Comparison of ENCODE assay signal across 8 cellular contexts in genomic region chr22:45502215-45503070, GRCh38. TPM values are rescaled to one million over a fixed set of nuclear protein-coding genes. Genes with fewer than 3 reads are reported as not detected.
A peak's percentile ranks its signal among the peaks of the same experiment; 100 is the strongest.
DNase-seq lines count a peak whose midpoint lies in the region; ATAC-seq and TF ChIP-seq lines count a peak whose summit lies in the region.

Gene FBLN1, plus strand, starts transcription at chr22:45502883. Its CDS starts 103 bp downstream, at chr22:45502986.

- peak within 1 kb of the TSS; percentile 84 for H3K27ac ChIP-seq in Panc1 (ENCODE audit: low read length)
- peak within 1 kb of the TSS; percentile 81 to 90 (median 86) for H3K27ac ChIP-seq in esophagus squamous epithelium

- ATAC-seq in Panc1, result peak; percentile 85
- peak; percentile 11 to 32 for ATAC-seq in naive thymus-derived CD8-positive, alpha-beta T cell
- no peak for ATAC-seq in HG02973 (IDR thresholded peaks at IDR 0.05; ENCODE audit: unreplicated experiment)
- ATAC-seq in HG02970 (IDR thresholded peaks at IDR 0.05; ENCODE audit: low FRiP score, unreplicated experiment), result no peak

- in situ Hi-C loops in Panc1 (cut with HindIII; ENCODE audit: low pct_unique_long_range_greater_than_20kb, low sequenced_read_pairs), result no loop called here

- DNase-seq in EH (ENCODE audit: low read depth) (peak; percentile 62), Panc1 (ENCODE audit: low read depth, low spot score) (no peak), esophagus squamous epithelium (lab: John Stamatoyannopoulos, UW) (no peak), NCI-H2029 treated with DMSO at 0.1 percent for 48 hours (lab: John Stamatoyannopoulos, UW) (no peak)
- no peak for DNase-seq in naive thymus-derived CD8-positive, alpha-beta T cell
- DNase-seq in stimulated activated CD4-positive, alpha-beta T cell treated with anti-CD3 and anti-CD28 coated beads, Interleukin-2, amount 100 ng/mL, for 48 hours, result no peak

- CTCF ChIA-PET in Panc1 (lab: Charles Lee), result no interaction called here

- BruUV-seq in Panc1 (replicated peaks; lab: Mats Ljungman, UMichigan), result no TSS peak

- TF ChIP-seq POLR2A in esophagus squamous epithelium (IDR thresholded peaks at IDR 0.05), result peak in 1 of 4 donors; percentile 25

- peak within 1 kb of the TSS in 1 of 10 donors; percentile 19 for H3K27ac Mint-ChIP-seq in naive thymus-derived CD8-positive, alpha-beta T cell

- H3K4me3 Mint-ChIP-seq in naive thymus-derived CD8-positive, alpha-beta T cell, result peak within 1 kb of the TSS in 7 of 10 donors; percentile 22 to 51 (median 41)

- peaks cover 17 to 85% (median 35%) of the 10 kb centered on the region in 5 donors for H3K27me3 Mint-ChIP-seq in naive thymus-derived CD8-positive, alpha-beta T cell

- TF ChIP-seq CTCF in Panc1 (IDR thresholded peaks at IDR 0.05), result no peak; the same call in 1 of the 2 replicates
- no peak for TF ChIP-seq CTCF in esophagus squamous epithelium (IDR thresholded peaks at IDR 0.05)

- H3K9me3 Mint-ChIP-seq in naive thymus-derived CD8-positive, alpha-beta T cell, result no peaks in the 10 kb centered on the region

- intact Hi-C loops in Panc1 (cut with micrococcal nuclease; ENCODE audit: unreplicated experiment) (no loop called here), esophagus squamous epithelium (cut with DNase I) (no loop called here)

- H3K4me1 Mint-ChIP-seq in naive thymus-derived CD8-positive, alpha-beta T cell, result peaks cover 1 to 10% (median 7%) of the 10 kb centered on the region in 4 donors

- no peaks in the 10 kb centered on the region for H3K36me3 Mint-ChIP-seq in naive thymus-derived CD8-positive, alpha-beta T cell

- POLR2A ChIA-PET in Panc1 (lab: Charles Lee), result no interaction called here
- POLR2A ChIA-PET in naive thymus-derived CD8-positive, alpha-beta T cell (lab: Charles Lee), result no interaction called here

- no peaks in the 10 kb centered on the region for H3K9me3 ChIP-seq in Panc1 (ENCODE audit: control insufficient read depth, insufficient read depth, low read depth, low read length)
- H3K9me3 ChIP-seq in esophagus squamous epithelium, result no peaks in the 10 kb centered on the region

- 10 to 24% methylated on average over 9 of the region's 91 CpGs for WGBS in esophagus squamous epithelium, 2 donors

- H3K4me3 ChIP-seq in Panc1 (ENCODE audit: low read depth in 2 of 2, low read length in 2 of 2) (peak within 1 kb of the TSS; percentile 57 to 58), esophagus squamous epithelium (peak within 1 kb of the TSS; percentile 49 to 78 (median 58))

- H3K36me3 ChIP-seq in Panc1 (ENCODE audit: control insufficient read depth, insufficient read depth, low read length) (no peaks in the 10 kb centered on the region), esophagus squamous epithelium (no peaks in the 10 kb centered on the region)

- H3K27me3 ChIP-seq in Panc1 (ENCODE audit: control insufficient read depth, insufficient read depth, low read length) (no peaks in the 10 kb centered on the region), esophagus squamous epithelium (peaks cover 0 to 48% (median 0%) of the 10 kb centered on the region in 4 donors)

- peaks cover 5% of the 10 kb centered on the region for H3K4me1 ChIP-seq in Panc1 (ENCODE audit: control insufficient read depth, insufficient read depth, low read length)
- peaks cover 18 to 94% (median 27%) of the 10 kb centered on the region in 3 donors for H3K4me1 ChIP-seq in esophagus squamous epithelium

RNA-seq across cellular contexts. Expression of gene FBLN1, which starts in this region (rescaled TPM):
- total RNA-seq in Panc1 (2021; ENCODE audit: unreplicated experiment) (143 TPM), esophagus squamous epithelium (100 to 1,000 TPM in 2 of 4 donors, 10 to 100 TPM in 2; 33.7 to 546 (median 86.3) TPM)
- 196 TPM for polyA plus RNA-seq in Panc1 (2012; ENCODE audit: insufficient read length)
- not detected for total RNA-seq in naive thymus-derived CD8-positive, alpha-beta T cell
- not detected for polyA plus RNA-seq in naive thymus-derived CD8-positive, alpha-beta T cell

Comparison
In these comparisons a context has a peak if more than half of its experiments do, and no peak if none do; other contexts are left out.
1. RNA of gene FBLN1 (total RNA-seq): 143 TPM in Panc1 (single experiment) and 33.7 to 546 TPM in esophagus squamous epithelium; not detected in naive thymus-derived CD8-positive, alpha-beta T cell; every median in the first group is over 10 times any median in the second.
2. Peak in ATAC-seq in naive thymus-derived CD8-positive, alpha-beta T cell; RNA of the gene not detected or under 1 TPM.